1 cellular context compared by ENCODE assay signal in the genomic region with DNA sequence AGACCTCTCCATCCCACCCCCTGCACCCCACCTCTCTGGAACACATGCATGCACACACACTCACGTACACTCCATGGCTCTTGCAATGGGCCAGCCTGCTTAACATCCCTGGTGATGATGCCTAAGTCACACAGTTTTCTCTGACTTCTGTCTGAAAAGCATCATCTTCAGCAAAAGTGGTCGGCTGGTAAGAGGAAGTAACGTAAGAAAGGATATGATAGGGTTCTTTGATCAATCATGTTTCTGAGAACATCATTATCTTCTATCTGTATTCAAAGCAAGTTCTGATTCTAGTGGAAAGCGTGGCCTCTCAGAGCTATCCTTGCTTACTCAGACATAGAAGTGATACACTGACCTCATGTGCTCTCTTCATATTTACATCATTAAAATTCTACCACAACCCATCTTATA.
TF ChIP-seq lines count a peak whose summit lies in the region.

No MANE protein-coding gene starts in this region.

TF ChIP-seq in K562, 482 proteins besides CTCF, POLR2A, EP300 and RAD21:
- TF ChIP-seq, protein P1, sequence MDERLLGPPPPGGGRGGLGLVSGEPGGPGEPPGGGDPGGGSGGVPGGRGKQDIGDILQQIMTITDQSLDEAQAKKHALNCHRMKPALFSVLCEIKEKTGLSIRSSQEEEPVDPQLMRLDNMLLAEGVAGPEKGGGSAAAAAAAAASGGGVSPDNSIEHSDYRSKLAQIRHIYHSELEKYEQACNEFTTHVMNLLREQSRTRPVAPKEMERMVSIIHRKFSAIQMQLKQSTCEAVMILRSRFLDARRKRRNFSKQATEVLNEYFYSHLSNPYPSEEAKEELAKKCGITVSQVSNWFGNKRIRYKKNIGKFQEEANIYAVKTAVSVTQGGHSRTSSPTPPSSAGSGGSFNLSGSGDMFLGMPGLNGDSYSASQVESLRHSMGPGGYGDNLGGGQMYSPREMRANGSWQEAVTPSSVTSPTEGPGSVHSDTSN (CRISPR knock-in tag; IDR thresholded peaks at IDR 0.05; ENCODE audit: low read depth), result no peak
- TF ChIP-seq, protein P1 (tag; conservative IDR thresholded peaks at IDR 0.05; ENCODE audit: low read depth), result no peak
- TF ChIP-seq, protein P2, sequence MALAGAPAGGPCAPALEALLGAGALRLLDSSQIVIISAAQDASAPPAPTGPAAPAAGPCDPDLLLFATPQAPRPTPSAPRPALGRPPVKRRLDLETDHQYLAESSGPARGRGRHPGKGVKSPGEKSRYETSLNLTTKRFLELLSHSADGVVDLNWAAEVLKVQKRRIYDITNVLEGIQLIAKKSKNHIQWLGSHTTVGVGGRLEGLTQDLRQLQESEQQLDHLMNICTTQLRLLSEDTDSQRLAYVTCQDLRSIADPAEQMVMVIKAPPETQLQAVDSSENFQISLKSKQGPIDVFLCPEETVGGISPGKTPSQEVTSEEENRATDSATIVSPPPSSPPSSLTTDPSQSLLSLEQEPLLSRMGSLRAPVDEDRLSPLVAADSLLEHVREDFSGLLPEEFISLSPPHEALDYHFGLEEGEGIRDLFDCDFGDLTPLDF (CRISPR knock-in tag; IDR thresholded peaks at IDR 0.05), result no peak
- TF ChIP-seq, protein P3, sequence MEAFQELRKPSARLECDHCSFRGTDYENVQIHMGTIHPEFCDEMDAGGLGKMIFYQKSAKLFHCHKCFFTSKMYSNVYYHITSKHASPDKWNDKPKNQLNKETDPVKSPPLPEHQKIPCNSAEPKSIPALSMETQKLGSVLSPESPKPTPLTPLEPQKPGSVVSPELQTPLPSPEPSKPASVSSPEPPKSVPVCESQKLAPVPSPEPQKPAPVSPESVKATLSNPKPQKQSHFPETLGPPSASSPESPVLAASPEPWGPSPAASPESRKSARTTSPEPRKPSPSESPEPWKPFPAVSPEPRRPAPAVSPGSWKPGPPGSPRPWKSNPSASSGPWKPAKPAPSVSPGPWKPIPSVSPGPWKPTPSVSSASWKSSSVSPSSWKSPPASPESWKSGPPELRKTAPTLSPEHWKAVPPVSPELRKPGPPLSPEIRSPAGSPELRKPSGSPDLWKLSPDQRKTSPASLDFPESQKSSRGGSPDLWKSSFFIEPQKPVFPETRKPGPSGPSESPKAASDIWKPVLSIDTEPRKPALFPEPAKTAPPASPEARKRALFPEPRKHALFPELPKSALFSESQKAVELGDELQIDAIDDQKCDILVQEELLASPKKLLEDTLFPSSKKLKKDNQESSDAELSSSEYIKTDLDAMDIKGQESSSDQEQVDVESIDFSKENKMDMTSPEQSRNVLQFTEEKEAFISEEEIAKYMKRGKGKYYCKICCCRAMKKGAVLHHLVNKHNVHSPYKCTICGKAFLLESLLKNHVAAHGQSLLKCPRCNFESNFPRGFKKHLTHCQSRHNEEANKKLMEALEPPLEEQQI (IDR thresholded peaks at IDR 0.05), result no peak
- TF ChIP-seq EP400 (IDR thresholded peaks at IDR 0.05) (no peak), JUND (IDR thresholded peaks at IDR 0.05; ENCODE audit: borderline replicate concordance, low read depth, low read length) (no peak), JUND (tag; IDR thresholded peaks at IDR 0.05; ENCODE audit: borderline replicate concordance, low read depth, low read length) (no peak), CREB1 (IDR thresholded peaks at IDR 0.05) (no peak), CREB1 (CRISPR knock-in tag; IDR thresholded peaks at IDR 0.05) (no peak), SAFB2 (IDR thresholded peaks at IDR 0.05; ENCODE audit: borderline replicate concordance, low read depth, low read length, severe bottlenecking) (no peak)
